Comparison of ENCODE assay signal across 9 cellular contexts in the genomic region with DNA sequence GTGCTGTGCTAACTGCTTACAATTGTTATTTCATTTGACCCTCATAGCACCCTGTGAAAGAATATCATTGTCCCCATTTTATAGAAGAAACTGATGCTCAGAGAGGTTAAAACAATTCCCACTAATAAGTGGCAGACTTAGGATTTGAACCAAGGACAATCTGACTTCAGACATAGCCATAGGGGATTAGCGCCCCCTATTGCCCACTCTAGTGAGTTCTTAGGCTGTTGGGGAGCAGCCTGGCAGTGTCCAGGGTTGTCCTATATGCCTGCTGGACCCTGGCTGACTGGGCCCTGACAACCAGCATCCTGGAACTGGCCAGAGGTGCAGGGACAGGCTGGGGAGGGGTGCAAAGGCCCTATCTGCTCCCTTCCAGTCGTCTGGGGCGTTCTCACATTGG. TPM values are rescaled to one million over a fixed set of nuclear protein-coding genes. Genes with fewer than 3 reads are reported as not detected.
DNase-seq lines count a peak whose midpoint lies in the region; ATAC-seq and TF ChIP-seq lines count a peak whose summit lies in the region.
"Had no signal": no experiment of that assay in that cellular context is flagged by ENCODE, and none has a peak within 500 bp of the region (broad histone marks: within the 10 kb centered on the region; RNA-seq: fewer than 3 reads in every experiment).

No MANE protein-coding gene starts in this region.

- DNase-seq in DMS53 (lab: John Stamatoyannopoulos, UW) (peak; percentile 9), DMS53 treated with DMSO at 0.1 percent for 48 hours (lab: John Stamatoyannopoulos, UW; ENCODE audit: unreplicated experiment) (no peak), HL-60 (ENCODE audit: low read depth in 1 of 2, low spot score in 1 of 2) (peak in 1 of 2 experiments; percentile 19), WTC11 (ENCODE audit: low spot score) (peak; percentile 74), left kidney (ENCODE audit: low read depth, low spot score) (peak; percentile 39), stomach (no peak)

- H3K4me3 ChIP-seq in HL-60 (replicated peaks; ENCODE audit: insufficient read depth, low read length) (no peak overlapping the region), stomach (no peak overlapping the region)

- CTCF ChIA-PET in WTC11 (lab: Charles Lee) = no interaction called here

- H3K4me1 ChIP-seq in stomach = peaks cover 0 to 30% (median 11%) of the 10 kb centered on the region in 4 donors

- H3K4me1 Mint-ChIP-seq in WTC11 = peaks cover 15% of the 10 kb centered on the region

- TF ChIP-seq POLR2A in stomach (IDR thresholded peaks at IDR 0.05) = no peak

- H3K27ac ChIP-seq in HL-60 (replicated peaks) = no peak overlapping the region
- H3K27ac ChIP-seq in stomach = no peak overlapping the region
- H3K27ac ChIP-seq: epithelial cell of prostate had no signal

- no peaks in the 10 kb centered on the region for H3K36me3 Mint-ChIP-seq in WTC11

- no peak for TF ChIP-seq EP300 in stomach (IDR thresholded peaks at IDR 0.05)

- no peaks in the 10 kb centered on the region for H3K9me3 ChIP-seq in stomach

- intact Hi-C loops in stomach (cut with DNase I; ENCODE audit: low total_unique reads) = loop anchor here (10.0 kb wide), 2 partner anchors 435 to 615 kb away; no protein-coding TSS in a partner anchor

- H3K9me3 Mint-ChIP-seq in WTC11 = no peaks in the 10 kb centered on the region

- H3K27me3 Mint-ChIP-seq in WTC11 (ENCODE audit: low read depth) = no peaks in the 10 kb centered on the region; the same call in 1 of the 2 replicates

- TF ChIP-seq CTCF in HL-60 (IDR thresholded peaks at IDR 0.05; ENCODE audit: insufficient read depth, low read length) = peak; percentile 7
- peak; percentile 70 for TF ChIP-seq CTCF in WTC11 (IDR thresholded peaks at IDR 0.05)
- no peak for TF ChIP-seq CTCF in stomach (IDR thresholded peaks at IDR 0.05)

- H3K4me3 Mint-ChIP-seq in WTC11 = no peak overlapping the region

- POLR2A ChIA-PET in WTC11 (lab: Charles Lee) = no interaction called here

- H3K27me3 ChIP-seq in HL-60 (ENCODE audit: insufficient read depth, poor library complexity, severe bottlenecking) (no peaks in the 10 kb centered on the region), stomach (no peaks in the 10 kb centered on the region)

- H3K36me3 ChIP-seq in stomach = no peaks in the 10 kb centered on the region

- 10 to 46% (median 29%) methylated on average over 1 to 3 of the region's 3 CpGs for WGBS in stomach, 5 donors

- peak; percentile 73 for ATAC-seq in WTC11
- no peak for ATAC-seq in HG02970 (IDR thresholded peaks at IDR 0.05; ENCODE audit: low FRiP score, unreplicated experiment)
- no peak for ATAC-seq in HG03571 (IDR thresholded peaks at IDR 0.05; ENCODE audit: unreplicated experiment)

- no peak overlapping the region for H3K27ac Mint-ChIP-seq in WTC11

TF ChIP-seq in WTC11, 78 proteins besides CTCF, POLR2A, EP300 and RAD21 (continues in another document):
- TF ChIP-seq, protein P1, sequence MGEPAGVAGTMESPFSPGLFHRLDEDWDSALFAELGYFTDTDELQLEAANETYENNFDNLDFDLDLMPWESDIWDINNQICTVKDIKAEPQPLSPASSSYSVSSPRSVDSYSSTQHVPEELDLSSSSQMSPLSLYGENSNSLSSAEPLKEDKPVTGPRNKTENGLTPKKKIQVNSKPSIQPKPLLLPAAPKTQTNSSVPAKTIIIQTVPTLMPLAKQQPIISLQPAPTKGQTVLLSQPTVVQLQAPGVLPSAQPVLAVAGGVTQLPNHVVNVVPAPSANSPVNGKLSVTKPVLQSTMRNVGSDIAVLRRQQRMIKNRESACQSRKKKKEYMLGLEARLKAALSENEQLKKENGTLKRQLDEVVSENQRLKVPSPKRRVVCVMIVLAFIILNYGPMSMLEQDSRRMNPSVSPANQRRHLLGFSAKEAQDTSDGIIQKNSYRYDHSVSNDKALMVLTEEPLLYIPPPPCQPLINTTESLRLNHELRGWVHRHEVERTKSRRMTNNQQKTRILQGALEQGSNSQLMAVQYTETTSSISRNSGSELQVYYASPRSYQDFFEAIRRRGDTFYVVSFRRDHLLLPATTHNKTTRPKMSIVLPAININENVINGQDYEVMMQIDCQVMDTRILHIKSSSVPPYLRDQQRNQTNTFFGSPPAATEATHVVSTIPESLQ (CRISPR knock-in tag; IDR thresholded peaks at IDR 0.05) = no peak
- no peak for TF ChIP-seq PRDM15 (CRISPR knock-in tag; IDR thresholded peaks at IDR 0.05)
- TF ChIP-seq SOX15 (CRISPR knock-in tag; IDR thresholded peaks at IDR 0.05) = no peak
- no peak for TF ChIP-seq NR1H2 (CRISPR knock-in tag; IDR thresholded peaks at IDR 0.05)
- TF ChIP-seq, protein P2, sequence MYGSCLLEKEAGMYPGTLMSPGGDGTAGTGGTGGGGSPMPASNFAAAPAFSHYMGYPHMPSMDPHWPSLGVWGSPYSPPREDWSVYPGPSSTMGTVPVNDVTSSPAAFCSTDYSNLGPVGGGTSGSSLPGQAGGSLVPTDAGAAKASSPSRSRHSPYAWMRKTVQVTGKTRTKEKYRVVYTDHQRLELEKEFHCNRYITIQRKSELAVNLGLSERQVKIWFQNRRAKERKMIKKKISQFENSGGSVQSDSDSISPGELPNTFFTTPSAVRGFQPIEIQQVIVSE (CRISPR knock-in tag; IDR thresholded peaks at IDR 0.05; ENCODE audit: borderline replicate concordance) = no peak
- TF ChIP-seq ESRRA (CRISPR knock-in tag; IDR thresholded peaks at IDR 0.05; ENCODE audit: borderline replicate concordance) = no peak
- TF ChIP-seq NFYB (CRISPR knock-in tag; conservative IDR thresholded peaks at IDR 0.05; ENCODE audit: low read depth) = no peak
- no peak for TF ChIP-seq JUN (CRISPR knock-in tag; IDR thresholded peaks at IDR 0.05)
- no peak for TF ChIP-seq IRF2 (CRISPR knock-in tag; IDR thresholded peaks at IDR 0.05; ENCODE audit: borderline replicate concordance, low read depth)
- no peak for TF ChIP-seq NFATC4 (CRISPR knock-in tag; IDR thresholded peaks at IDR 0.05)
- no peak for TF ChIP-seq ZSCAN18 (CRISPR knock-in tag; IDR thresholded peaks at IDR 0.05)
- TF ChIP-seq JAZF1 (CRISPR knock-in tag; IDR thresholded peaks at IDR 0.05) = no peak
- no peak for TF ChIP-seq MAX (CRISPR knock-in tag; IDR thresholded peaks at IDR 0.05)

RNA-seq across cellular contexts. Expression of gene DPH3, which starts 15.4 kb away (rescaled TPM):
- 26.5 to 27.8 TPM (median 26.6 TPM) in 3 replicates for total RNA-seq in WTC11 (2021)
- total RNA-seq in stomach = 10 to 100 TPM in 3 of 5 donors, 1 to 10 TPM in 2; 4.7 to 19.6 (median 16.7) TPM
- 10 to 100 TPM in 2 of 3 donors, 1 to 10 TPM in 1; 9.4 to 21.2 (median 19.7) TPM for polyA plus RNA-seq in stomach

RNA-seq across cellular contexts. Expression of gene OXNAD1, which starts 15.7 kb away (rescaled TPM):
- 20.1 to 21.7 TPM (median 21.4 TPM) in 3 replicates for total RNA-seq in WTC11 (2021)
- total RNA-seq in stomach = 10 to 100 TPM in 2 of 5 donors, 1 to 10 TPM in 3; 6.7 to 51.3 (median 7.8) TPM
- polyA plus RNA-seq in stomach = 10 to 100 TPM in 1 of 3 donors, 1 to 10 TPM in 2; 5.5 to 10.7 (median 7.4) TPM

Comparison
In these comparisons a context has a peak if more than half of its experiments do, and no peak if none do; other contexts are left out.
1. DNase-seq: peak in DMS53 (single experiment), WTC11 (single experiment) and left kidney (single experiment); none in DMS53 treated with DMSO at 0.1 percent for 48 hours (single experiment) and stomach (single experiment).
2. CTCF ChIP-seq: peak in HL-60 (single experiment) and WTC11 (single experiment); none in stomach (0 of 7).